Comparison of ENCODE assay signal across 18 cellular contexts in genomic region chr11:118535261-118535660, GRCh38. TPM values are rescaled to one million over a fixed set of nuclear protein-coding genes. Genes with fewer than 3 reads are reported as not detected.
DNase-seq lines count a peak whose midpoint lies in the region; ATAC-seq and TF ChIP-seq lines count a peak whose summit lies in the region.
"Had no signal": no experiment of that assay in that cellular context is flagged by ENCODE, and none has a peak within 500 bp of the region (broad histone marks: within the 10 kb centered on the region; RNA-seq: fewer than 3 reads in every experiment).

No MANE protein-coding gene starts in this region.

- H3K4me1 ChIP-seq in mammary epithelial cell (ENCODE audit: insufficient read depth, low read length) (peaks cover 11% of the 10 kb centered on the region), breast epithelium (peaks cover 4 to 6% of the 10 kb centered on the region in 2 donors), osteoblast (ENCODE audit: insufficient read depth, low read length) (peaks cover 7% of the 10 kb centered on the region), psoas muscle (peaks cover under 1% of the 10 kb centered on the region)
- H3K4me1 ChIP-seq: A549 had no signal

- H3K79me2 ChIP-seq in mammary epithelial cell (ENCODE audit: insufficient read depth, low read length) (no peaks in the 10 kb centered on the region), osteoblast (ENCODE audit: insufficient read depth, low read length) (no peaks in the 10 kb centered on the region)

- no peak overlapping the region for H3K27ac ChIP-seq in mammary epithelial cell (ENCODE audit: insufficient read depth, low read depth, low read length)
- no peak overlapping the region for H3K27ac ChIP-seq in breast epithelium
- H3K27ac ChIP-seq in osteoblast (ENCODE audit: low read depth, low read length): no peak overlapping the region
- no peak overlapping the region for H3K27ac ChIP-seq in psoas muscle
- no peak overlapping the region for H3K27ac ChIP-seq in caudate nucleus (ENCODE audit: low read depth, low read length)
- H3K27ac ChIP-seq: 22Rv1, A549, C4-2B had no signal

- WGBS in mammary epithelial cell (ENCODE audit: low coverage, missing lambda C conversion rate): 76% methylated on average over 9 of the region's 9 CpGs
- 77 to 83% (median 79%) methylated on average over 9 of the region's 9 CpGs for WGBS in psoas muscle, 3 donors

- no peak overlapping the region for H3K4me3 ChIP-seq in mammary epithelial cell (replicated peaks in 1 of 3; ENCODE audit: insufficient read depth in 1 of 3, low read depth in 2 of 3, low read length in 3 of 3)
- H3K4me3 ChIP-seq in breast epithelium: no peak overlapping the region
- H3K4me3 ChIP-seq in osteoblast (ENCODE audit: insufficient read depth, low read length): no peak overlapping the region
- no peak overlapping the region for H3K4me3 ChIP-seq in psoas muscle
- H3K4me3 ChIP-seq: A549, GM23338 had no signal

- H3K9ac ChIP-seq in mammary epithelial cell (ENCODE audit: insufficient read depth, low read length): no peak overlapping the region

- H3K36me3 ChIP-seq in mammary epithelial cell (ENCODE audit: insufficient read depth, low read length) (no peaks in the 10 kb centered on the region), breast epithelium (no peaks in the 10 kb centered on the region), osteoblast (ENCODE audit: insufficient read depth, low read length) (no peaks in the 10 kb centered on the region), psoas muscle (ENCODE audit: insufficient read depth in 1 of 2, low read depth in 1 of 2) (peaks cover 0 to 5% of the 10 kb centered on the region in 2 donors)

- no peaks in the 10 kb centered on the region for H3K27me3 ChIP-seq in mammary epithelial cell (ENCODE audit: insufficient read depth, low read length)
- H3K27me3 ChIP-seq in breast epithelium: no peaks in the 10 kb centered on the region
- H3K27me3 ChIP-seq in osteoblast (ENCODE audit: insufficient read depth, low read length): no peaks in the 10 kb centered on the region
- H3K27me3 ChIP-seq in psoas muscle (ENCODE audit: insufficient read depth in 3 of 3, low read length in 2 of 3): no peaks in the 10 kb centered on the region

- H4K20me1 ChIP-seq in mammary epithelial cell (ENCODE audit: insufficient read depth, low read length): no peaks in the 10 kb centered on the region
- H4K20me1 ChIP-seq in osteoblast (ENCODE audit: insufficient read depth, low read length): no peaks in the 10 kb centered on the region

- no peak for TF ChIP-seq POLR2A in breast epithelium (IDR thresholded peaks at IDR 0.05)

- H3K9me3 ChIP-seq in mammary epithelial cell (replicated peaks; ENCODE audit: insufficient read depth, low read length) (no peaks in the 10 kb centered on the region), breast epithelium (no peaks in the 10 kb centered on the region), osteoblast (ENCODE audit: low read depth, low read length) (no peaks in the 10 kb centered on the region), psoas muscle (no peaks in the 10 kb centered on the region)
- H3K9me3 ChIP-seq: A549 had no signal

- H2AFZ ChIP-seq in mammary epithelial cell (ENCODE audit: low read depth, low read length) (no peak overlapping the region), osteoblast (ENCODE audit: low read length) (no peak overlapping the region)
- H2AFZ ChIP-seq: GM23338 had no signal

- H3K4me1 Mint-ChIP-seq in glutamatergic neuron (ENCODE audit: low read depth, unreplicated experiment): peaks cover 7% of the 10 kb centered on the region

- peaks cover 7% of the 10 kb centered on the region for H3K9me3 Mint-ChIP-seq in glutamatergic neuron (ENCODE audit: unreplicated experiment)
- H3K9me3 Mint-ChIP-seq: CD8-positive, alpha-beta T cell; GM23338 had no signal

- DNase-seq in mammary epithelial cell: no peak
- DNase-seq in breast epithelium (ENCODE audit: low spot score in 2 of 2): no peak
- no peak for DNase-seq in glutamatergic neuron
- DNase-seq in osteoblast (ENCODE audit: insufficient read length, low spot score, missing footprints): peak; percentile 74
- DNase-seq in psoas muscle: no peak
- DNase-seq in DMS153 (lab: John Stamatoyannopoulos, UW): no peak
- no peak for DNase-seq in caudate nucleus (lab: John Stamatoyannopoulos, UW)
- DNase-seq: AML-193; CD8-positive, alpha-beta T cell; DMS79; GDM1; HCEC 1CT had no signal

- no peak for ATAC-seq in psoas muscle
- ATAC-seq: A549; CD8-positive, alpha-beta T cell; GM23338 had no signal

- intact Hi-C loops in mammary epithelial cell (cut with micrococcal nuclease) (no loop called here), breast epithelium (cut with DNase I; ENCODE audit: low total_unique reads) (no loop called here), psoas muscle (cut with DNase I) (no loop called here)

- H3K27me3 Mint-ChIP-seq in glutamatergic neuron (ENCODE audit: unreplicated experiment): peaks cover 10% of the 10 kb centered on the region

- H3K4me2 ChIP-seq in mammary epithelial cell (ENCODE audit: insufficient read depth, low read depth, low read length): no peak overlapping the region
- H3K4me2 ChIP-seq in osteoblast (ENCODE audit: insufficient read depth, low read length): no peak overlapping the region
- H3K4me2 ChIP-seq: A549, GM23338 had no signal

- H3K27ac Mint-ChIP-seq in glutamatergic neuron (ENCODE audit: unreplicated experiment): peak overlapping the region; percentile 2
- H3K27ac Mint-ChIP-seq: CD8-positive, alpha-beta T cell; GM23338 had no signal

- TF ChIP-seq CTCF in mammary epithelial cell (conservative IDR thresholded peaks at IDR 0.05 in 1 of 2, IDR thresholded peaks at IDR 0.05 in 1 of 2; ENCODE audit: extremely low read depth in 1 of 2, insufficient read depth in 1 of 2, low read depth in 1 of 2, low read length in 2 of 2) (no peak), breast epithelium (IDR thresholded peaks at IDR 0.05) (no peak), glutamatergic neuron (IDR thresholded peaks at IDR 0.05; ENCODE audit: partially characterized antibody, unreplicated experiment) (no peak), osteoblast (IDR thresholded peaks at IDR 0.05; ENCODE audit: extremely low read depth, low read depth, low read length) (no peak), psoas muscle (IDR thresholded peaks at IDR 0.05) (no peak)

- H3K4me3 Mint-ChIP-seq in glutamatergic neuron (ENCODE audit: unreplicated experiment): no peak overlapping the region
- H3K4me3 Mint-ChIP-seq: CD8-positive, alpha-beta T cell; GM23338 had no signal

- CTCF ChIA-PET in mammary epithelial cell (lab: Charles Lee; ENCODE audit: low non-redundant PET): no interaction called here

- dilution Hi-C loops in mammary epithelial cell (cut with HindIII; ENCODE audit: low sequenced_read_pairs): no loop called here

- TSS peak; percentile 37 for BruUV-seq in mammary epithelial cell (replicated peaks; lab: Mats Ljungman, UMichigan)

- H3K36me3 Mint-ChIP-seq in glutamatergic neuron (ENCODE audit: unreplicated experiment): peaks cover 6% of the 10 kb centered on the region

- in situ Hi-C loops in mammary epithelial cell (cut with MboI; ENCODE audit: low sequenced_read_pairs in 2 of 2): no loop called here

RNA-seq across cellular contexts. Expression of gene TMEM25, which starts 4.3 kb away (rescaled TPM):
- total RNA-seq in mammary epithelial cell (10 to 100 TPM; 17.2 to 46.8 TPM), breast epithelium (10 to 100 TPM; 14.1 to 53.6 (median 38.0) TPM), glutamatergic neuron (ENCODE audit: unreplicated experiment) (76.8 TPM), osteoblast (10.1 and 11.2 TPM in 2 replicates), psoas muscle (10 to 100 TPM in 2 of 4 donors, 1 to 10 TPM in 2; 6.3 to 14.7 (median 8.7) TPM)
- polyA plus RNA-seq in mammary epithelial cell (16.9 TPM), psoas muscle (1 to 10 TPM; 1.3 to 8.0 (median 5.9) TPM)
- polyA minus RNA-seq in mammary epithelial cell: 14.8 TPM

RNA-seq across cellular contexts. Expression of gene TTC36, which starts 8.0 kb away (rescaled TPM):
- total RNA-seq in mammary epithelial cell (1 to 10 TPM in 1 of 2 donors, under 1 TPM in 1; 0.85 to 2.3 TPM), breast epithelium (10 to 100 TPM in 1 of 3 donors, 1 to 10 TPM in 2; 3.4 to 15.1 (median 6.2) TPM), glutamatergic neuron (ENCODE audit: unreplicated experiment) (1.9 TPM), osteoblast (1.1 and 1.2 TPM in 2 replicates), psoas muscle (1 to 10 TPM in 1 of 4 donors, under 1 TPM in 2, not detected in 1; 0.54 to 1.2 (median 0.59) TPM)
- polyA plus RNA-seq in mammary epithelial cell (not detected), psoas muscle (under 1 TPM in 2 of 3 donors, not detected in 1; 0.09 TPM)
- not detected for polyA minus RNA-seq in mammary epithelial cell
- total RNA-seq: HT-29 had no signal
- polyA plus RNA-seq: A549, BJ had no signal

RNA-seq across cellular contexts. Expression of gene IFT46, which starts 30.5 kb away (rescaled TPM):
- total RNA-seq in mammary epithelial cell: 10 to 100 TPM; 21.6 to 24.3 TPM
- 27.1 TPM for polyA plus RNA-seq in mammary epithelial cell
- 35.2 TPM for polyA minus RNA-seq in mammary epithelial cell
- 10 to 100 TPM; 24.3 to 45.9 (median 33.4) TPM for total RNA-seq in breast epithelium
- 21.1 TPM for total RNA-seq in glutamatergic neuron (ENCODE audit: unreplicated experiment)
- 31.8 and 37.7 TPM in 2 replicates for total RNA-seq in osteoblast
- 10 to 100 TPM; 10.2 to 16.0 (median 13.4) TPM for total RNA-seq in psoas muscle
- polyA plus RNA-seq in psoas muscle: 10 to 100 TPM in 2 of 3 donors, 1 to 10 TPM in 1; 5.1 to 28.5 (median 11.7) TPM

RNA-seq across cellular contexts. Expression of gene ARCN1, which starts 36.9 kb away (rescaled TPM):
- total RNA-seq in mammary epithelial cell (100 to 1,000 TPM; 115 to 155 TPM), breast epithelium (10 to 100 TPM; 94.1 to 99.1 (median 98.6) TPM), glutamatergic neuron (ENCODE audit: unreplicated experiment) (118 TPM), osteoblast (162 and 172 TPM in 2 replicates), psoas muscle (10 to 100 TPM; 54.2 to 65.7 (median 60.1) TPM)
- polyA plus RNA-seq in mammary epithelial cell (181 TPM), psoas muscle (10 to 100 TPM; 49.4 to 76.3 (median 73.9) TPM)
- 114 TPM for polyA minus RNA-seq in mammary epithelial cell
